14 cellular contexts compared by ENCODE assay signal in genomic region chr11:134658481-134659080, GRCh38.
"Had no signal": no experiment of that assay in that cellular context is flagged by ENCODE, and none has a peak within 500 bp of the region (broad histone marks: within the 10 kb centered on the region; RNA-seq: fewer than 3 reads in every experiment).

No MANE protein-coding gene starts in this region.

- H3K36me3 ChIP-seq: left lung, neural progenitor cell, pancreas, SJCRH30, upper lobe of right lung had no signal

- H3K27ac Mint-ChIP-seq: activated T-helper 17 cell treated with anti-CD3 and anti-CD28 coated beads, Interleukin-2, amount 50 U/mL, for 72 hours; neural progenitor cell had no signal

- DNase-seq: activated CD4-positive, alpha-beta T cell treated with anti-CD3 and anti-CD28 coated beads for 4 hours; activated naive CD4-positive, alpha-beta T cell treated with anti-CD3 and anti-CD28 coated beads, Interleukin-2, amount 50 U/mL, for 16 hours; left lung; mesendoderm; SJCRH30; small intestine; stimulated activated CD4-positive, alpha-beta T cell treated with anti-CD3 and anti-CD28 coated beads, Interleukin-4, amount 100 ng/mL, for 24 hours; stimulated activated naive CD4-positive, alpha-beta T cell treated with Interleukin-2 at 50 U/mL for 16 hours; T-helper 2 cell; upper lobe of right lung had no signal

- H3K27me3 ChIP-seq: neural progenitor cell, pancreas, SJCRH30, upper lobe of right lung had no signal

- H3K4me3 ChIP-seq: dorsolateral prefrontal cortex, left lung, neural progenitor cell, pancreas, SJCRH30, upper lobe of right lung had no signal

- H3K9me3 ChIP-seq: left lung, pancreas, SJCRH30, upper lobe of right lung had no signal

- H3K9ac ChIP-seq: neural progenitor cell had no signal

- H3K27ac ChIP-seq: dorsolateral prefrontal cortex, left lung, neural progenitor cell, pancreas, SJCRH30, upper lobe of right lung had no signal

- H3K36me3 Mint-ChIP-seq: neural progenitor cell had no signal

- H3K4me3 Mint-ChIP-seq: activated T-helper 17 cell treated with anti-CD3 and anti-CD28 coated beads, Interleukin-2, amount 50 U/mL, for 72 hours; neural progenitor cell had no signal

- H3K4me1 ChIP-seq: left lung, neural progenitor cell, pancreas, SJCRH30, upper lobe of right lung had no signal
